11 cellular contexts compared by ENCODE assay signal in genomic region chrX:54494166-54494969, GRCh38. TPM values are rescaled to one million over a fixed set of nuclear protein-coding genes. Genes with fewer than 3 reads are reported as not detected.
DNase-seq lines count a peak whose midpoint lies in the region; ATAC-seq and TF ChIP-seq lines count a peak whose summit lies in the region.
"Had no signal": no experiment of that assay in that cellular context is flagged by ENCODE, and none has a peak within 500 bp of the region (broad histone marks: within the 10 kb centered on the region; RNA-seq: fewer than 3 reads in every experiment).

No MANE protein-coding gene starts in this region.

- no peak for TF ChIP-seq EP300 in tibial nerve (IDR thresholded peaks at IDR 0.05)

- WGBS in tibial nerve, 2 donors = 24 to 45% methylated on average over 9 of the region's 9 CpGs

- H3K9me3 ChIP-seq in breast epithelium = peaks cover 0 to 7% of the 10 kb centered on the region in 2 donors
- no peaks in the 10 kb centered on the region for H3K9me3 ChIP-seq in lower lobe of right lung
- H3K9me3 ChIP-seq in tibial nerve = no peaks in the 10 kb centered on the region

- no peak for ATAC-seq in activated CD8-positive, alpha-beta T cell treated with anti-CD3 and anti-CD28 coated beads for 36 hours
- ATAC-seq in activated CD8-positive, alpha-beta T cell treated with anti-CD3 and anti-CD28 coated beads, Interleukin-2, amount 10 ng/mL, durations not matched to agents 7 days and 5 days = no peak
- ATAC-seq in lower lobe of right lung = no peak

- TF ChIP-seq CTCF in activated CD8-positive, alpha-beta T cell treated with anti-CD3 and anti-CD28 coated beads for 36 hours (IDR thresholded peaks at IDR 0.05) = no peak
- TF ChIP-seq CTCF in breast epithelium (IDR thresholded peaks at IDR 0.05) (no peak), lower lobe of right lung (IDR thresholded peaks at IDR 0.05) (no peak), tibial nerve (IDR thresholded peaks at IDR 0.05) (no peak)

- H3K36me3 ChIP-seq in breast epithelium (no peaks in the 10 kb centered on the region), lower lobe of right lung (no peaks in the 10 kb centered on the region), tibial nerve (no peaks in the 10 kb centered on the region)

- no peak for DNase-seq in activated CD8-positive, alpha-beta T cell treated with anti-CD3 and anti-CD28 coated beads for 36 hours
- no peak for DNase-seq in activated CD8-positive, alpha-beta T cell treated with anti-CD3 and anti-CD28 coated beads, Interleukin-2, amount 10 ng/mL, durations not matched to agents 7 days and 5 days
- no peak for DNase-seq in breast epithelium (ENCODE audit: low spot score in 2 of 2)
- DNase-seq in lower lobe of right lung = no peak
- no peak for DNase-seq in tibial nerve (ENCODE audit: low spot score in 2 of 2)
- DNase-seq in activated effector memory CD4-positive, alpha-beta T cell treated with anti-CD3 and anti-CD28 coated beads, Interleukin-2, amount 50 U/mL, for 16 hours = no peak
- DNase-seq in GM19240 (ENCODE audit: insufficient read length, low spot score) = no peak
- DNase-seq in LoVo (ENCODE audit: low spot score) = no peak
- DNase-seq: CD4-positive, CD25-positive, alpha-beta regulatory T cell; cortex of kidney; GOT3 had no signal

- H3K9me3 Mint-ChIP-seq in activated CD8-positive, alpha-beta T cell treated with anti-CD3 and anti-CD28 coated beads for 36 hours = no peaks in the 10 kb centered on the region
- H3K9me3 Mint-ChIP-seq in activated CD8-positive, alpha-beta T cell treated with anti-CD3 and anti-CD28 coated beads, Interleukin-2, amount 10 ng/mL, durations not matched to agents 7 days and 5 days (ENCODE audit: insufficient read depth) = no peaks in the 10 kb centered on the region

- H3K27me3 Mint-ChIP-seq in activated CD8-positive, alpha-beta T cell treated with anti-CD3 and anti-CD28 coated beads for 36 hours = peaks cover 23% of the 10 kb centered on the region
- peaks cover 37% of the 10 kb centered on the region for H3K27me3 Mint-ChIP-seq in activated CD8-positive, alpha-beta T cell treated with anti-CD3 and anti-CD28 coated beads, Interleukin-2, amount 10 ng/mL, durations not matched to agents 7 days and 5 days (ENCODE audit: low read depth)

- H3K4me3 ChIP-seq in breast epithelium (peak overlapping the region; percentile 57 to 65 (median 64)), lower lobe of right lung (peak overlapping the region; percentile 62), tibial nerve (peak overlapping the region; percentile 42 to 70 (median 49))

- H3K4me1 ChIP-seq in breast epithelium (no peaks in the 10 kb centered on the region), lower lobe of right lung (no peaks in the 10 kb centered on the region), tibial nerve (peaks cover 0 to 28% (median 0%) of the 10 kb centered on the region in 4 donors)

- H3K4me1 Mint-ChIP-seq in activated CD8-positive, alpha-beta T cell treated with anti-CD3 and anti-CD28 coated beads for 36 hours (ENCODE audit: low read depth) = peaks cover 2% of the 10 kb centered on the region
- no peaks in the 10 kb centered on the region for H3K4me1 Mint-ChIP-seq in activated CD8-positive, alpha-beta T cell treated with anti-CD3 and anti-CD28 coated beads, Interleukin-2, amount 10 ng/mL, durations not matched to agents 7 days and 5 days (ENCODE audit: low read depth)

- intact Hi-C loops in activated CD8-positive, alpha-beta T cell treated with anti-CD3 and anti-CD28 coated beads for 36 hours (cut with micrococcal nuclease) = no loop called here
- intact Hi-C loops in breast epithelium (cut with DNase I; ENCODE audit: low total_unique reads) = no loop called here
- intact Hi-C loops in lower lobe of right lung (cut with DNase I) = no loop called here

- H3K27ac ChIP-seq in breast epithelium (peak overlapping the region; percentile 60 to 73), lower lobe of right lung (peak overlapping the region; percentile 31), tibial nerve (peak overlapping the region; percentile 44 to 87 (median 68))

- H3K27me3 ChIP-seq in breast epithelium = peaks cover 0 to 37% of the 10 kb centered on the region in 2 donors
- H3K27me3 ChIP-seq in lower lobe of right lung (ENCODE audit: low read depth) = no peaks in the 10 kb centered on the region
- H3K27me3 ChIP-seq in tibial nerve = peaks cover 0 to 2% of the 10 kb centered on the region in 2 donors

- POLR2A ChIA-PET in activated CD8-positive, alpha-beta T cell treated with anti-CD3 and anti-CD28 coated beads for 36 hours (lab: Charles Lee) = no interaction called here
- POLR2A ChIA-PET in activated CD8-positive, alpha-beta T cell treated with anti-CD3 and anti-CD28 coated beads, Interleukin-2, amount 10 ng/mL, durations not matched to agents 7 days and 5 days (lab: Charles Lee) = no interaction called here

- H3K4me3 Mint-ChIP-seq in activated CD8-positive, alpha-beta T cell treated with anti-CD3 and anti-CD28 coated beads for 36 hours = peak overlapping the region; percentile 27
- no peak overlapping the region for H3K4me3 Mint-ChIP-seq in activated CD8-positive, alpha-beta T cell treated with anti-CD3 and anti-CD28 coated beads, Interleukin-2, amount 10 ng/mL, durations not matched to agents 7 days and 5 days

- H3K36me3 Mint-ChIP-seq in activated CD8-positive, alpha-beta T cell treated with anti-CD3 and anti-CD28 coated beads for 36 hours (ENCODE audit: low read depth) = no peaks in the 10 kb centered on the region
- H3K36me3 Mint-ChIP-seq in activated CD8-positive, alpha-beta T cell treated with anti-CD3 and anti-CD28 coated beads, Interleukin-2, amount 10 ng/mL, durations not matched to agents 7 days and 5 days (ENCODE audit: low read depth) = no peaks in the 10 kb centered on the region
- H3K36me3 Mint-ChIP-seq: CD4-positive, CD25-positive, alpha-beta regulatory T cell had no signal

- TF ChIP-seq POLR2A in breast epithelium (IDR thresholded peaks at IDR 0.05) (no peak), tibial nerve (IDR thresholded peaks at IDR 0.05) (no peak)

- no peak overlapping the region for H3K27ac Mint-ChIP-seq in activated CD8-positive, alpha-beta T cell treated with anti-CD3 and anti-CD28 coated beads for 36 hours
- H3K27ac Mint-ChIP-seq in activated CD8-positive, alpha-beta T cell treated with anti-CD3 and anti-CD28 coated beads, Interleukin-2, amount 10 ng/mL, durations not matched to agents 7 days and 5 days = no peak overlapping the region
- H3K27ac Mint-ChIP-seq: CD4-positive, CD25-positive, alpha-beta regulatory T cell had no signal

- CTCF ChIA-PET in activated CD8-positive, alpha-beta T cell treated with anti-CD3 and anti-CD28 coated beads for 36 hours (lab: Charles Lee) = no interaction called here
- CTCF ChIA-PET in activated CD8-positive, alpha-beta T cell treated with anti-CD3 and anti-CD28 coated beads, Interleukin-2, amount 10 ng/mL, durations not matched to agents 7 days and 5 days (lab: Charles Lee) = no interaction called here

RNA-seq across cellular contexts. Expression of gene FGD1, which starts 1.7 kb away (rescaled TPM):
- total RNA-seq in activated CD8-positive, alpha-beta T cell treated with anti-CD3 and anti-CD28 coated beads for 36 hours = under 1 TPM; 0.07 TPM
- total RNA-seq in activated CD8-positive, alpha-beta T cell treated with anti-CD3 and anti-CD28 coated beads, Interleukin-2, amount 10 ng/mL, durations not matched to agents 7 days and 5 days = not detected
- total RNA-seq in breast epithelium = 1 to 10 TPM; 2.6 to 3.7 (median 3.3) TPM
- total RNA-seq in lower lobe of right lung = 3.2 TPM
- total RNA-seq in tibial nerve = 1 to 10 TPM; 4.2 to 9.3 (median 5.4) TPM
- total RNA-seq: CD4-positive, CD25-positive, alpha-beta regulatory T cell had no signal

RNA-seq across cellular contexts. Expression of gene GNL3L, which starts 35.7 kb away (rescaled TPM):
- total RNA-seq in activated CD8-positive, alpha-beta T cell treated with anti-CD3 and anti-CD28 coated beads for 36 hours = 10 to 100 TPM; 65.4 to 69.6 TPM
- 10 to 100 TPM; 55.2 to 57.7 TPM for total RNA-seq in activated CD8-positive, alpha-beta T cell treated with anti-CD3 and anti-CD28 coated beads, Interleukin-2, amount 10 ng/mL, durations not matched to agents 7 days and 5 days
- total RNA-seq in breast epithelium (10 to 100 TPM; 21.6 to 35.4 (median 26.5) TPM), lower lobe of right lung (29.5 TPM), tibial nerve (10 to 100 TPM; 23.2 to 45.9 (median 27.1) TPM)

RNA-seq across cellular contexts. Expression of gene TSR2, which starts 54.2 kb away (rescaled TPM):
- 10 to 100 TPM; 31.2 to 32.5 TPM for total RNA-seq in activated CD8-positive, alpha-beta T cell treated with anti-CD3 and anti-CD28 coated beads for 36 hours
- 10 to 100 TPM; 31.4 to 31.5 TPM for total RNA-seq in activated CD8-positive, alpha-beta T cell treated with anti-CD3 and anti-CD28 coated beads, Interleukin-2, amount 10 ng/mL, durations not matched to agents 7 days and 5 days
- total RNA-seq in breast epithelium (10 to 100 TPM; 20.1 to 23.3 (median 21.9) TPM), lower lobe of right lung (38.5 TPM), tibial nerve (10 to 100 TPM; 24.0 to 40.8 (median 27.2) TPM)
